ENCODE assay signal across 1 cellular context in genomic region chr18:27688581-27688980, GRCh38.
TF ChIP-seq lines count a peak whose summit lies in the region.

No MANE protein-coding gene starts in this region.

TF ChIP-seq in HEK293, 187 proteins besides CTCF, POLR2A, EP300 and RAD21 (continued from another document):
- TF ChIP-seq REST (tag by site-specific recombination; IDR thresholded peaks at IDR 0.05) (peak; percentile 72), YY1 (tag by site-specific recombination; IDR thresholded peaks at IDR 0.05) (no peak), ZNF140 (tag by site-specific recombination; IDR thresholded peaks at IDR 0.05) (peak; percentile 57; the same call in 1 of the 2 replicates), ZNF501 (tag by site-specific recombination; IDR thresholded peaks at IDR 0.05) (0 out of 2 replicates have a peak, but pooled peaks have one; percentile 56), ZNF555 (tag by site-specific recombination; conservative IDR thresholded peaks at IDR 0.05) (peak; percentile 92), ZNF654 (tag by site-specific recombination; IDR thresholded peaks at IDR 0.05; ENCODE audit: low read depth) (peak; percentile 28; the same call in 1 of the 2 replicates), ZNF433 (tag by site-specific recombination; IDR thresholded peaks at IDR 0.05; ENCODE audit: low read depth) (peak; percentile 39; the same call in 1 of the 2 replicates), ZNF629 (tag by site-specific recombination; IDR thresholded peaks at IDR 0.05) (0 out of 2 replicates have a peak, but pooled peaks have one; percentile 23), ZNF404 (tag by site-specific recombination; IDR thresholded peaks at IDR 0.05) (no peak), ZFP37 (tag by site-specific recombination; IDR thresholded peaks at IDR 0.05) (peak; percentile 52; the same call in 1 of the 2 replicates), TSHZ1 (tag by site-specific recombination; IDR thresholded peaks at IDR 0.05; ENCODE audit: borderline replicate concordance) (no peak), ZNF664 (tag by site-specific recombination; IDR thresholded peaks at IDR 0.05) (0 out of 2 replicates have a peak, but pooled peaks have one; percentile 51), ZNF426 (tag by site-specific recombination; IDR thresholded peaks at IDR 0.05) (peak; percentile 92)
- TF ChIP-seq, protein P1, sequence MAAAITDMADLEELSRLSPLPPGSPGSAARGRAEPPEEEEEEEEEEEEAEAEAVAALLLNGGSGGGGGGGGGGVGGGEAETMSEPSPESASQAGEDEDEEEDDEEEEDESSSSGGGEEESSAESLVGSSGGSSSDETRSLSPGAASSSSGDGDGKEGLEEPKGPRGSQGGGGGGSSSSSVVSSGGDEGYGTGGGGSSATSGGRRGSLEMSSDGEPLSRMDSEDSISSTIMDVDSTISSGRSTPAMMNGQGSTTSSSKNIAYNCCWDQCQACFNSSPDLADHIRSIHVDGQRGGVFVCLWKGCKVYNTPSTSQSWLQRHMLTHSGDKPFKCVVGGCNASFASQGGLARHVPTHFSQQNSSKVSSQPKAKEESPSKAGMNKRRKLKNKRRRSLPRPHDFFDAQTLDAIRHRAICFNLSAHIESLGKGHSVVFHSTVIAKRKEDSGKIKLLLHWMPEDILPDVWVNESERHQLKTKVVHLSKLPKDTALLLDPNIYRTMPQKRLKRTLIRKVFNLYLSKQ (tag by site-specific recombination; IDR thresholded peaks at IDR 0.05; ENCODE audit: borderline replicate concordance) = peak; percentile 68; the same call in 1 of the 2 replicates
- TF ChIP-seq, protein P2, sequence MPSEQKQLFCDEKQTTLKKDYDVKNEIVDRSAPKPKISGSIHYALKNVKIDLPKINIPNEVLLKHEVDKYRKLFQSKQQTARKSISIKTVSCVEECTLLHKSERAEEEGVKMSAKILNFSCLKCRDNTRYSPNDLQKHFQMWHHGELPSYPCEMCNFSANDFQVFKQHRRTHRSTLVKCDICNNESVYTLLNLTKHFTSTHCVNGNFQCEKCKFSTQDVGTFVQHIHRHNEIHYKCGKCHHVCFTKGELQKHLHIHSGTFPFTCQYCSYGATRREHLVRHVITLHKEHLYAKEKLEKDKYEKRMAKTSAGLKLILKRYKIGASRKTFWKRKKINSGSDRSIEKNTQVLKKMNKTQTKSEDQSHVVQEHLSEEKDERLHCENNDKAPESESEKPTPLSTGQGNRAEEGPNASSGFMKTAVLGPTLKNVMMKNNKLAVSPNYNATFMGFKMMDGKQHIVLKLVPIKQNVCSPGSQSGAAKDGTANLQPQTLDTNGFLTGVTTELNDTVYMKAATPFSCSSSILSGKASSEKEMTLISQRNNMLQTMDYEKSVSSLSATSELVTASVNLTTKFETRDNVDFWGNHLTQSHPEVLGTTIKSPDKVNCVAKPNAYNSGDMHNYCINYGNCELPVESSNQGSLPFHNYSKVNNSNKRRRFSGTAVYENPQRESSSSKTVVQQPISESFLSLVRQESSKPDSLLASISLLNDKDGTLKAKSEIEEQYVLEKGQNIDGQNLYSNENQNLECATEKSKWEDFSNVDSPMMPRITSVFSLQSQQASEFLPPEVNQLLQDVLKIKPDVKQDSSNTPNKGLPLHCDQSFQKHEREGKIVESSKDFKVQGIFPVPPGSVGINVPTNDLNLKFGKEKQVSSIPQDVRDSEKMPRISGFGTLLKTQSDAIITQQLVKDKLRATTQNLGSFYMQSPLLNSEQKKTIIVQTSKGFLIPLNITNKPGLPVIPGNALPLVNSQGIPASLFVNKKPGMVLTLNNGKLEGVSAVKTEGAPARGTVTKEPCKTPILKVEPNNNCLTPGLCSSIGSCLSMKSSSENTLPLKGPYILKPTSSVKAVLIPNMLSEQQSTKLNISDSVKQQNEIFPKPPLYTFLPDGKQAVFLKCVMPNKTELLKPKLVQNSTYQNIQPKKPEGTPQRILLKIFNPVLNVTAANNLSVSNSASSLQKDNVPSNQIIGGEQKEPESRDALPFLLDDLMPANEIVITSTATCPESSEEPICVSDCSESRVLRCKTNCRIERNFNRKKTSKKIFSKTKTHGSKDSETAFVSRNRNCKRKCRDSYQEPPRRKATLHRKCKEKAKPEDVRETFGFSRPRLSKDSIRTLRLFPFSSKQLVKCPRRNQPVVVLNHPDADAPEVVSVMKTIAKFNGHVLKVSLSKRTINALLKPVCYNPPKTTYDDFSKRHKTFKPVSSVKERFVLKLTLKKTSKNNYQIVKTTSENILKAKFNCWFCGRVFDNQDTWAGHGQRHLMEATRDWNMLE (tag by site-specific recombination; conservative IDR thresholded peaks at IDR 0.05; ENCODE audit: low read depth) = peak; percentile 82; the same call in 1 of the 2 replicates
